In the genomic region with DNA sequence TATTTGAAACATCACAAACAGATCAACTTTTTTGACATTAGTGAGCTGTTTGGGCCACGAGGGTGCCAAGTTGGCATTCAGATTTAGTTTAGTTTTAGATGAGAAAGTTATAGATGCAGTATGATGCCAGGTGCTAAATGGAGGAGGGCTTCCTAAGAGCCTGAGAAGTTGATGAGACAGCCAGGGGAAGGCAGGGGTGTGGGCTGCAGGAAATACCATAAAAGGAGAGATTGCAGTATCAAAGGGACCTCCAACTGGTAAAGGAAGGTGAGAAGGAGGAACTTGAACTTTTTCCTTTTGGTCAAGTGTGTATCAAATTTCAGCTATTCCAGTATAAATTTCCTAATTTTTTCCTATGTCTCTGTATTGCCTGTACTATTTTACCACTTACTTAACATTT, we compare ENCODE assay signal across 12 cellular contexts. TPM values are rescaled to one million over a fixed set of nuclear protein-coding genes. Genes with fewer than 3 reads are reported as not detected.
DNase-seq lines count a peak whose midpoint lies in the region; ATAC-seq and TF ChIP-seq lines count a peak whose summit lies in the region.
"Had no signal": no experiment of that assay in that cellular context is flagged by ENCODE, and none has a peak within 500 bp of the region (broad histone marks: within the 10 kb centered on the region; RNA-seq: fewer than 3 reads in every experiment).

No MANE protein-coding gene starts in this region.

- H3K4me3 ChIP-seq in HUES48 (ENCODE audit: low read depth, low read length) (peak overlapping the region; percentile 93), lower lobe of right lung (no peak overlapping the region), vagina (no peak overlapping the region)

- intact Hi-C loops in natural killer cell (cut with micrococcal nuclease) = no loop called here
- intact Hi-C loops in lower lobe of right lung (cut with DNase I) = no loop called here
- intact Hi-C loops in vagina (cut with DNase I) = no loop called here

- H3K27me3 Mint-ChIP-seq in activated CD8-positive, alpha-beta memory T cell treated with anti-CD3 and anti-CD28 coated beads, Interleukin-2, amount 10 ng/mL, durations not matched to agents 7 days and 5 days = no peaks in the 10 kb centered on the region
- no peaks in the 10 kb centered on the region for H3K27me3 Mint-ChIP-seq in activated T-cell treated with anti-CD3 and anti-CD28 coated beads, Interleukin-2, amount 50 U/mL, for 24 hours
- H3K27me3 Mint-ChIP-seq in natural killer cell (ENCODE audit: low read depth in 2 of 2) = no peaks in the 10 kb centered on the region

- H3K27ac Mint-ChIP-seq in activated CD8-positive, alpha-beta memory T cell treated with anti-CD3 and anti-CD28 coated beads, Interleukin-2, amount 10 ng/mL, durations not matched to agents 7 days and 5 days = peak overlapping the region; percentile 65
- H3K27ac Mint-ChIP-seq in activated T-cell treated with anti-CD3 and anti-CD28 coated beads, Interleukin-2, amount 50 U/mL, for 24 hours = peak overlapping the region; percentile 32
- H3K27ac Mint-ChIP-seq in natural killer cell = no peak overlapping the region

- CTCF ChIA-PET in activated CD8-positive, alpha-beta memory T cell treated with anti-CD3 and anti-CD28 coated beads, Interleukin-2, amount 10 ng/mL, durations not matched to agents 7 days and 5 days (lab: Charles Lee) = interaction anchor here (1.0 to 2.5 kb wide), 7 partner anchors 10 to 299 kb away, joined by 3 to 11 read pairs (median 6); no protein-coding TSS in a partner anchor

- no peak for DNase-seq in activated CD8-positive, alpha-beta memory T cell treated with anti-CD3 and anti-CD28 coated beads, Interleukin-2, amount 10 ng/mL, durations not matched to agents 7 days and 5 days
- DNase-seq in activated CD8-positive, alpha-beta memory T cell treated with anti-CD3 and anti-CD28 coated beads, Interleukin-2, amount 50 U/mL, for 48 hours = no peak
- DNase-seq in activated T-cell treated with anti-CD3 and anti-CD28 coated beads, Interleukin-2, amount 50 U/mL, for 24 hours = no peak
- DNase-seq in natural killer cell = no peak
- DNase-seq in lower lobe of right lung = no peak
- DNase-seq in vagina (ENCODE audit: extremely low spot score in 2 of 2) = no peak
- DNase-seq: esophagus squamous epithelium, left cardiac atrium, NCI-H2227 treated with DMSO at 0.1 percent for 48 hours, SW 1271 had no signal

- H3K9ac ChIP-seq in HUES48 (ENCODE audit: low read depth, low read length) = no peak overlapping the region

- H3K4me1 ChIP-seq in HUES48 (ENCODE audit: control insufficient read depth, insufficient read depth, low read length) (peaks cover 24% of the 10 kb centered on the region), lower lobe of right lung (peaks cover 13% of the 10 kb centered on the region), vagina (peaks cover 30% of the 10 kb centered on the region)

- TF ChIP-seq CTCF in natural killer cell (IDR thresholded peaks at IDR 0.05) = no peak
- TF ChIP-seq CTCF in lower lobe of right lung (IDR thresholded peaks at IDR 0.05) = no peak
- TF ChIP-seq CTCF in vagina (IDR thresholded peaks at IDR 0.05) = no peak

- no peak overlapping the region for H3K27ac ChIP-seq in HUES48 (ENCODE audit: low read depth, low read length)
- no peak overlapping the region for H3K27ac ChIP-seq in lower lobe of right lung
- no peak overlapping the region for H3K27ac ChIP-seq in vagina

- H3K9me3 ChIP-seq in HUES48 (ENCODE audit: control insufficient read depth, insufficient read depth, low read length) = no peaks in the 10 kb centered on the region
- no peaks in the 10 kb centered on the region for H3K9me3 ChIP-seq in lower lobe of right lung
- H3K9me3 ChIP-seq in vagina = no peaks in the 10 kb centered on the region
- H3K9me3 ChIP-seq: esophagus squamous epithelium had no signal

- H3K4me3 Mint-ChIP-seq in activated CD8-positive, alpha-beta memory T cell treated with anti-CD3 and anti-CD28 coated beads, Interleukin-2, amount 10 ng/mL, durations not matched to agents 7 days and 5 days = peak overlapping the region; percentile 96
- H3K4me3 Mint-ChIP-seq in activated T-cell treated with anti-CD3 and anti-CD28 coated beads, Interleukin-2, amount 50 U/mL, for 24 hours = peak overlapping the region; percentile 88
- peak overlapping the region; percentile 93 for H3K4me3 Mint-ChIP-seq in natural killer cell

- H3K27me3 ChIP-seq in HUES48 (ENCODE audit: control insufficient read depth, insufficient read depth, low read length) (peaks cover 37% of the 10 kb centered on the region), lower lobe of right lung (ENCODE audit: low read depth) (peaks cover 6% of the 10 kb centered on the region), vagina (no peaks in the 10 kb centered on the region)

- no peaks in the 10 kb centered on the region for H3K9me3 Mint-ChIP-seq in activated CD8-positive, alpha-beta memory T cell treated with anti-CD3 and anti-CD28 coated beads, Interleukin-2, amount 10 ng/mL, durations not matched to agents 7 days and 5 days (ENCODE audit: low read depth)
- H3K9me3 Mint-ChIP-seq in activated T-cell treated with anti-CD3 and anti-CD28 coated beads, Interleukin-2, amount 50 U/mL, for 24 hours = no peaks in the 10 kb centered on the region
- no peaks in the 10 kb centered on the region for H3K9me3 Mint-ChIP-seq in natural killer cell

- H3K36me3 Mint-ChIP-seq in activated CD8-positive, alpha-beta memory T cell treated with anti-CD3 and anti-CD28 coated beads, Interleukin-2, amount 10 ng/mL, durations not matched to agents 7 days and 5 days = peaks cover 7% of the 10 kb centered on the region
- H3K36me3 Mint-ChIP-seq in activated T-cell treated with anti-CD3 and anti-CD28 coated beads, Interleukin-2, amount 50 U/mL, for 24 hours (ENCODE audit: low read depth) = peaks cover 24% of the 10 kb centered on the region
- H3K36me3 Mint-ChIP-seq in natural killer cell = no peaks in the 10 kb centered on the region

- ATAC-seq in activated CD8-positive, alpha-beta memory T cell treated with anti-CD3 and anti-CD28 coated beads, Interleukin-2, amount 10 ng/mL, durations not matched to agents 7 days and 5 days = no peak
- no peak for ATAC-seq in natural killer cell
- no peak for ATAC-seq in lower lobe of right lung
- no peak for ATAC-seq in HG02970 (IDR thresholded peaks at IDR 0.05; ENCODE audit: low FRiP score, unreplicated experiment)
- ATAC-seq: left cardiac atrium had no signal

- no peaks in the 10 kb centered on the region for H3K36me3 ChIP-seq in HUES48 (ENCODE audit: control insufficient read depth, insufficient read depth, low read length)
- no peaks in the 10 kb centered on the region for H3K36me3 ChIP-seq in lower lobe of right lung
- H3K36me3 ChIP-seq in vagina = no peaks in the 10 kb centered on the region
- H3K36me3 ChIP-seq: esophagus squamous epithelium had no signal

- H3K4me1 Mint-ChIP-seq in activated CD8-positive, alpha-beta memory T cell treated with anti-CD3 and anti-CD28 coated beads, Interleukin-2, amount 10 ng/mL, durations not matched to agents 7 days and 5 days = peaks cover 23% of the 10 kb centered on the region
- H3K4me1 Mint-ChIP-seq in activated T-cell treated with anti-CD3 and anti-CD28 coated beads, Interleukin-2, amount 50 U/mL, for 24 hours (ENCODE audit: low read depth) = peaks cover 32% of the 10 kb centered on the region
- H3K4me1 Mint-ChIP-seq in natural killer cell = peaks cover 19 to 43% of the 10 kb centered on the region in 2 donors

- TF ChIP-seq POLR2A in vagina (IDR thresholded peaks at IDR 0.05) = no peak

RNA-seq across cellular contexts. Expression of gene TNIK, which starts 2.0 kb away (rescaled TPM):
- 10 to 100 TPM; 36.6 to 39.3 TPM for total RNA-seq in activated CD8-positive, alpha-beta memory T cell treated with anti-CD3 and anti-CD28 coated beads, Interleukin-2, amount 10 ng/mL, durations not matched to agents 7 days and 5 days
- total RNA-seq in natural killer cell (100 to 1,000 TPM in 2 of 3 donors, 10 to 100 TPM in 1; 93.7 to 122 (median 119) TPM), lower lobe of right lung (29.3 TPM), vagina (5.9 TPM)

Comparison
In these comparisons a context has a peak if more than half of its experiments do, and no peak if none do; other contexts are left out.
1. H3K27ac Mint-ChIP-seq: peak in activated CD8-positive, alpha-beta memory T cell treated with anti-CD3 and anti-CD28 coated beads, Interleukin-2, amount 10 ng/mL, durations not matched to agents 7 days and 5 days (single experiment) and activated T-cell treated with anti-CD3 and anti-CD28 coated beads, Interleukin-2, amount 50 U/mL, for 24 hours (single experiment); none in natural killer cell (0 of 2).
2. Peak in every context shown above with its lines, with median percentiles within 50 percentile points of each other: H3K4me3 Mint-ChIP-seq.